Comparison of ENCODE assay signal across 18 cellular contexts in the genomic region with DNA sequence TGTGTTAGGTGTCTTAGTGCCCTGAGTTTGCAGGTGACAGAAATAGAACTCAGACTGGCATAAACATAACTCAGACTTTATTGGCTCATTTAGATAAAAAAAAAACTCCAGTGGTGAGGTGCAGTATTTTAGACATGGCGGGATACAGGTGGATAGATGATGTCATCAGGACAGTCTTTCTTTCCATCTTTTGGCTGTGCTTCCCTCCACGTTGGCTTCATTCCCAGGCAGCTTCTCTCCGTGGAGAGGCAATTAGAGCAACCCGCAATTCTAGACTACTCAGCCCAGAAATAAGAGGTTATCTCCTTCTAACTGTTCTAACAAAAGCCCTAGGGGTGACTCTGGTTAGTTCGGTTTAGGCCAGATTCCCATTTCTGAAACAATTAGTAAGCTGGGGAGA. TPM values are rescaled to one million over a fixed set of nuclear protein-coding genes. Genes with fewer than 3 reads are reported as not detected.
DNase-seq lines count a peak whose midpoint lies in the region; ATAC-seq, FAIRE-seq and TF ChIP-seq lines count a peak whose summit lies in the region.
"Had no signal": no experiment of that assay in that cellular context is flagged by ENCODE, and none has a peak within 500 bp of the region (broad histone marks: within the 10 kb centered on the region; RNA-seq: fewer than 3 reads in every experiment).

No MANE protein-coding gene starts in this region.

- H3K36me3 ChIP-seq in kidney (ENCODE audit: control insufficient read depth in 1 of 2, insufficient read depth in 2 of 2, low read length in 2 of 2): no peaks in the 10 kb centered on the region

- no peak overlapping the region for H3K27ac ChIP-seq in kidney (ENCODE audit: low read depth in 2 of 2, low read length in 2 of 2)

- intact Hi-C loops in kidney (cut with DNase I): no loop called here

- H3K9ac ChIP-seq in kidney (ENCODE audit: low read length in 2 of 2): no peak overlapping the region

- ATAC-seq in HG03196 (IDR thresholded peaks at IDR 0.05; ENCODE audit: unreplicated experiment) (no peak), GM19395 (IDR thresholded peaks at IDR 0.05; ENCODE audit: unreplicated experiment) (no peak)
- ATAC-seq: left lobe of liver had no signal

- no peak for FAIRE-seq in kidney (lab: Jason Lieb, UNC)
- FAIRE-seq: endometrium had no signal

- H3K9me3 ChIP-seq in kidney (ENCODE audit: control insufficient read depth in 1 of 2, low read length in 2 of 2): no peaks in the 10 kb centered on the region

- peak; percentile 86 for DNase-seq in DMS153 treated with DMSO at 0.1 percent for 48 hours (lab: John Stamatoyannopoulos, UW; ENCODE audit: unreplicated experiment)
- DNase-seq in NCI-H1105 treated with DMSO at 0.1 percent for 48 hours (lab: John Stamatoyannopoulos, UW): peak; percentile 97
- DNase-seq in NCI-H2227 (lab: John Stamatoyannopoulos, UW; ENCODE audit: unreplicated experiment): peak; percentile 69
- peak; percentile 70 for DNase-seq in cerebellar cortex (ENCODE audit: low spot score)
- DNase-seq in kidney: no peak
- DNase-seq in GM13976 (ENCODE audit: low spot score): no peak
- DNase-seq: activated gamma-delta T cell; AML-193; Calu3; HFFc6; IMR-90; MM.1S; NK-92 treated with Interleukin-12 subunit alpha and Interleukin-12 subunit beta, amount 100 ng/mL, for 24 hours; stimulated activated CD4-positive, alpha-beta T cell treated with anti-CD3 and anti-CD28 coated beads, Interleukin-2, amount 100 ng/mL, for 48 hours had no signal

- TF ChIP-seq CTCF in kidney (IDR thresholded peaks at IDR 0.05; ENCODE audit: borderline replicate concordance, extremely low read depth, insufficient read depth) (no peak), GM13976 (IDR thresholded peaks at IDR 0.05; ENCODE audit: borderline replicate concordance, control extremely low read depth, extremely low read depth, insufficient read depth, missing control alignments) (no peak)

- no peaks in the 10 kb centered on the region for H3K4me1 ChIP-seq in kidney (ENCODE audit: control insufficient read depth in 1 of 2, insufficient read depth in 1 of 2, low read depth in 1 of 2, low read length in 2 of 2)

- in situ Hi-C loops in GM13976 (cut with MboI; ENCODE audit: low sequenced_read_pairs, unreplicated experiment): no loop called here

- H3K4me3 ChIP-seq in kidney (ENCODE audit: low read length in 2 of 2): no peak overlapping the region

RNA-seq across cellular contexts. Expression of a gene that starts 40.5 kb away (rescaled TPM):
- total RNA-seq in kidney: 3.0 TPM
- 1.7 TPM for polyA plus RNA-seq in kidney (ENCODE audit: insufficient read depth, low read depth, low replicate concordance)

Comparison
In these comparisons a context has a peak if more than half of its experiments do, and no peak if none do; other contexts are left out.
1. DNase-seq: peak in DMS153 treated with DMSO at 0.1 percent for 48 hours (single experiment), NCI-H1105 treated with DMSO at 0.1 percent for 48 hours (single experiment), NCI-H2227 (single experiment) and cerebellar cortex (single experiment); none in kidney (single experiment) and GM13976 (single experiment).